Comparison of ENCODE assay signal across 18 cellular contexts in genomic region chr20:63897978-63898561, GRCh38. TPM values are rescaled to one million over a fixed set of nuclear protein-coding genes. Genes with fewer than 3 reads are reported as not detected.
DNase-seq lines count a peak whose midpoint lies in the region; TF ChIP-seq lines count a peak whose summit lies in the region.
"Had no signal": no experiment of that assay in that cellular context is flagged by ENCODE, and none has a peak within 500 bp of the region (broad histone marks: within the 10 kb centered on the region; RNA-seq: fewer than 3 reads in every experiment).

No MANE protein-coding gene starts in this region.

- H3K27ac Mint-ChIP-seq in activated CD4-positive, alpha-beta T cell treated with anti-CD3 and anti-CD28 coated beads, Interleukin-2, amount 10 ng/mL, durations not matched to agents 7 days and 5 days, result peak overlapping the region; percentile 25
- peak overlapping the region in 3 of 5 experiments; percentile 19 to 78 (median 76) for H3K27ac Mint-ChIP-seq in brain

- H3K36me3 Mint-ChIP-seq in activated CD4-positive, alpha-beta T cell treated with anti-CD3 and anti-CD28 coated beads, Interleukin-2, amount 10 ng/mL, durations not matched to agents 7 days and 5 days (ENCODE audit: low read depth), result peaks cover 42% of the 10 kb centered on the region
- peaks cover 5% of the 10 kb centered on the region for H3K36me3 Mint-ChIP-seq in brain

- H3K9ac ChIP-seq in OCI-LY1 (ENCODE audit: low read length) (no peak overlapping the region), parathyroid adenoma (no peak overlapping the region)

- H4K20me1 ChIP-seq in OCI-LY1 (ENCODE audit: insufficient read depth, low read length), result no peaks in the 10 kb centered on the region

- H3K4me3 ChIP-seq in OCI-LY1 (ENCODE audit: low read depth, low read length, poor library complexity, severe bottlenecking) (no peak overlapping the region), parathyroid adenoma (ENCODE audit: low read depth, low read length) (no peak overlapping the region)
- H3K4me3 ChIP-seq: MG63, ovary, testis had no signal

- H3K79me2 ChIP-seq in OCI-LY1 (ENCODE audit: insufficient read depth, low read length) (peaks cover 62% of the 10 kb centered on the region), parathyroid adenoma (peaks cover 34% of the 10 kb centered on the region)

- no peak for DNase-seq in activated CD4-positive, alpha-beta T cell treated with anti-CD3 and anti-CD28 coated beads, Interleukin-2, amount 10 ng/mL, durations not matched to agents 7 days and 5 days
- no peak for DNase-seq in activated CD4-positive, alpha-beta T cell treated with anti-CD3 and anti-CD28 coated beads for 1 hour
- DNase-seq in medulla oblongata (ENCODE audit: extremely low spot score) (no peak), posterior cingulate gyrus (no peak), Ammon's horn (ENCODE audit: low spot score) (no peak)
- DNase-seq: DMS 273 treated with DMSO at 0.1 percent for 48 hours; effector memory CD4-positive, alpha-beta T cell; foreskin keratinocyte; MG63; NCI-H2107; ovary; SIG-M5; stimulated activated CD4-positive, alpha-beta T cell treated with anti-CD3 and anti-CD28 coated beads, Interleukin-12 subunit alpha, Interleukin-12 subunit beta, amount 100 ng/mL, for 4 hours had no signal

- no peaks in the 10 kb centered on the region for H3K9me3 ChIP-seq in OCI-LY1 (ENCODE audit: low read length)
- no peaks in the 10 kb centered on the region for H3K9me3 ChIP-seq in parathyroid adenoma (ENCODE audit: control insufficient read depth, low read length)
- H3K9me3 ChIP-seq: MG63, ovary, testis had no signal

- POLR2A ChIA-PET in activated CD4-positive, alpha-beta T cell treated with anti-CD3 and anti-CD28 coated beads, Interleukin-2, amount 10 ng/mL, durations not matched to agents 7 days and 5 days (lab: Charles Lee), result no interaction called here

- H3K27me3 ChIP-seq in OCI-LY1 (ENCODE audit: insufficient read depth, low read length), result no peaks in the 10 kb centered on the region
- no peaks in the 10 kb centered on the region for H3K27me3 ChIP-seq in parathyroid adenoma (ENCODE audit: control insufficient read depth, insufficient read depth, low read length)
- H3K27me3 ChIP-seq: foreskin keratinocyte, MG63, ovary, testis had no signal

- peaks cover 10% of the 10 kb centered on the region; the same call in 1 of the 2 replicates for H3K36me3 ChIP-seq in OCI-LY1 (ENCODE audit: insufficient read depth, low read length)
- H3K36me3 ChIP-seq in parathyroid adenoma (ENCODE audit: control insufficient read depth, insufficient read depth, low read length), result no peaks in the 10 kb centered on the region
- H3K36me3 ChIP-seq: ovary had no signal

- H3F3A ChIP-seq in OCI-LY1 (ENCODE audit: insufficient read depth, low read length), result no peaks in the 10 kb centered on the region

- H3K4me2 ChIP-seq in OCI-LY1 (ENCODE audit: low read length), result peak overlapping the region; percentile 14; the same call in 1 of the 2 replicates
- no peak overlapping the region for H3K4me2 ChIP-seq in parathyroid adenoma (ENCODE audit: low read length)

- H2AFZ ChIP-seq in OCI-LY1 (ENCODE audit: low read length) (no peak overlapping the region), parathyroid adenoma (no peak overlapping the region)

- H3K4me1 ChIP-seq in OCI-LY1 (ENCODE audit: insufficient read depth, low read length, severe bottlenecking), result peaks cover 41% of the 10 kb centered on the region
- H3K4me1 ChIP-seq in parathyroid adenoma, result peaks cover 15% of the 10 kb centered on the region

- no peaks in the 10 kb centered on the region for H3K9me2 ChIP-seq in OCI-LY1 (ENCODE audit: low read depth, low read length)

- no peaks in the 10 kb centered on the region for H3K27me3 Mint-ChIP-seq in activated CD4-positive, alpha-beta T cell treated with anti-CD3 and anti-CD28 coated beads, Interleukin-2, amount 10 ng/mL, durations not matched to agents 7 days and 5 days
- peaks cover 9% of the 10 kb centered on the region for H3K27me3 Mint-ChIP-seq in brain

- CTCF ChIA-PET in activated CD4-positive, alpha-beta T cell treated with anti-CD3 and anti-CD28 coated beads, Interleukin-2, amount 10 ng/mL, durations not matched to agents 7 days and 5 days (lab: Charles Lee), result interaction anchor here (2.0 kb wide), 1 partner anchor 76 kb away, joined by 4 read pairs; no protein-coding TSS in a partner anchor

- intact Hi-C loops in posterior cingulate gyrus (cut with DNase I), result loop anchor here (5.0 kb wide), 1 partner anchor 164 kb away; the partner anchor contains the start of gene TCEA2

- no peak for TF ChIP-seq CTCF in OCI-LY1 (IDR thresholded peaks at IDR 0.05; ENCODE audit: low read length)
- no peak for TF ChIP-seq CTCF in brain (conservative IDR thresholded peaks at IDR 0.05)
- no peak for TF ChIP-seq CTCF in parathyroid adenoma (IDR thresholded peaks at IDR 0.05)

- H3K27ac ChIP-seq in OCI-LY1 (ENCODE audit: low read depth, low read length, poor library complexity, severe bottlenecking), result no peak overlapping the region
- peak overlapping the region; percentile 78 for H3K27ac ChIP-seq in parathyroid adenoma
- H3K27ac ChIP-seq: foreskin keratinocyte, ovary had no signal

- peak overlapping the region; percentile 28 for H3K4me3 Mint-ChIP-seq in activated CD4-positive, alpha-beta T cell treated with anti-CD3 and anti-CD28 coated beads, Interleukin-2, amount 10 ng/mL, durations not matched to agents 7 days and 5 days
- H3K4me3 Mint-ChIP-seq in brain, result peak overlapping the region; percentile 16 to 84 (median 75)

- H3K4me1 Mint-ChIP-seq in activated CD4-positive, alpha-beta T cell treated with anti-CD3 and anti-CD28 coated beads, Interleukin-2, amount 10 ng/mL, durations not matched to agents 7 days and 5 days, result peaks cover 68% of the 10 kb centered on the region
- H3K4me1 Mint-ChIP-seq in brain, result peaks cover 58% of the 10 kb centered on the region

- no peaks in the 10 kb centered on the region for H3K9me3 Mint-ChIP-seq in activated CD4-positive, alpha-beta T cell treated with anti-CD3 and anti-CD28 coated beads, Interleukin-2, amount 10 ng/mL, durations not matched to agents 7 days and 5 days
- H3K9me3 Mint-ChIP-seq in brain, result no peaks in the 10 kb centered on the region

RNA-seq across cellular contexts. Expression of gene DNAJC5, which starts 3.1 kb away (rescaled TPM):
- 10 to 100 TPM; 54.0 to 58.7 TPM for total RNA-seq in activated CD4-positive, alpha-beta T cell treated with anti-CD3 and anti-CD28 coated beads, Interleukin-2, amount 10 ng/mL, durations not matched to agents 7 days and 5 days
- 77.8 TPM for polyA plus RNA-seq in brain (ENCODE audit: insufficient read depth, low read depth, low replicate concordance)

RNA-seq across cellular contexts. Expression of gene TPD52L2, which starts 33.0 kb away (rescaled TPM):
- 10 to 100 TPM; 39.6 to 41.6 TPM for total RNA-seq in activated CD4-positive, alpha-beta T cell treated with anti-CD3 and anti-CD28 coated beads, Interleukin-2, amount 10 ng/mL, durations not matched to agents 7 days and 5 days
- polyA plus RNA-seq in brain (ENCODE audit: insufficient read depth, low read depth, low replicate concordance), result 99.4 TPM

RNA-seq across cellular contexts. Expression of gene ABHD16B, which starts 36.8 kb away (rescaled TPM):
- total RNA-seq in activated CD4-positive, alpha-beta T cell treated with anti-CD3 and anti-CD28 coated beads, Interleukin-2, amount 10 ng/mL, durations not matched to agents 7 days and 5 days, result not detected
- not detected for polyA plus RNA-seq in brain (ENCODE audit: insufficient read depth, low read depth, low replicate concordance)
- total RNA-seq: foreskin keratinocyte, lung microvascular endothelial cell, ovary had no signal
- polyA plus RNA-seq: foreskin keratinocyte had no signal

RNA-seq across cellular contexts. Expression of gene UCKL1, which starts 58.1 kb away (rescaled TPM):
- total RNA-seq in activated CD4-positive, alpha-beta T cell treated with anti-CD3 and anti-CD28 coated beads, Interleukin-2, amount 10 ng/mL, durations not matched to agents 7 days and 5 days, result 10 to 100 TPM; 37.8 to 41.0 TPM
- 45.7 TPM for polyA plus RNA-seq in brain (ENCODE audit: insufficient read depth, low read depth, low replicate concordance)
